9 cellular contexts compared by ENCODE assay signal in the genomic region with DNA sequence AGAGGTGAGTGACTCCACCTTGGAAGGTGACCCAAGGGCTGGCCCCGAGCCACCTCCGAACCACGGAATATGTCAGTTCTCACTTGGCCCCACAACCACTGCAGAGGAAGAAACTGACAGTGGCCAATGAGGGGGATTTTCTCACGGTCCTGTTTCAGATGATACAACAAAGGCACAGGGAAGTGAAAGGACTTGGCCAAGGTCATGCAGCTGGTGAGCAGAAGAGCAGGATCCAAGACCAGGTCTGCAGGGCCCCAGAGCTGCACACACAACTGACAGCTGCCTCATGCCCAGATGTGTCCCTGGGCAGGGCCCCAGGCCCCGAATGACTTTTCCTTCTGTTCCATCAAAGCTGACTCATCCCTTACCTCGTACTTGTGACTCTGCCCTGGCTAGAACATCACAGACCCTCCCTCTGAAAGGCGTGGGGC. TPM values are rescaled to one million over a fixed set of nuclear protein-coding genes. Genes with fewer than 3 reads are reported as not detected.
DNase-seq lines count a peak whose midpoint lies in the region; ATAC-seq, FAIRE-seq and TF ChIP-seq lines count a peak whose summit lies in the region.
"Had no signal": no experiment of that assay in that cellular context is flagged by ENCODE, and none has a peak within 500 bp of the region (broad histone marks: within the 10 kb centered on the region; RNA-seq: fewer than 3 reads in every experiment).

No MANE protein-coding gene starts in this region.

- H3K4me2 ChIP-seq in A549: peak overlapping the region; percentile 80

- TF ChIP-seq POLR2A in A549 (IDR thresholded peaks at IDR 0.05; ENCODE audit: low read length): no peak

- no peak for TF ChIP-seq EP300 in A549 (IDR thresholded peaks at IDR 0.05)

- CTCF ChIA-PET in A549 (lab: Yijun Ruan, JAX): interaction anchor here (0.8 to 17.8 kb wide), 5 partner anchors 8 to 72 kb away, joined by 3 to 201 read pairs (median 4); no protein-coding TSS in a partner anchor

- TF ChIP-seq RAD21 in A549 (conservative IDR thresholded peaks at IDR 0.05 in 1 of 2, IDR thresholded peaks at IDR 0.05 in 1 of 2): no peak

- FAIRE-seq in A549 (lab: Jason Lieb, UNC): no peak

- DNase-seq in A549 (ENCODE audit: low read depth in 1 of 2, low spot score in 1 of 2) (no peak), GM19240 (ENCODE audit: insufficient read length, low spot score) (peak; percentile 80), epithelial cell of prostate (ENCODE audit: low read depth, low spot score) (no peak), DMS79 treated with DMSO at 0.1 percent for 48 hours (lab: John Stamatoyannopoulos, UW) (no peak), T1000 (lab: John Stamatoyannopoulos, UW) (no peak), NCI-H345 (lab: John Stamatoyannopoulos, UW) (no peak)
- no peak for DNase-seq in stimulated activated CD4-positive, alpha-beta T cell treated with anti-CD3 and anti-CD28 coated beads, Interleukin-4, amount 100 ng/mL, for 1 hour
- DNase-seq: left cardiac atrium had no signal

- H3K9me3 ChIP-seq in A549: no peaks in the 10 kb centered on the region

- no peak overlapping the region for H3K4me3 ChIP-seq in A549

- peaks cover 50% of the 10 kb centered on the region for H3K4me1 ChIP-seq in A549

- H3K27ac ChIP-seq in A549 (peak overlapping the region; percentile 87 to 93), epithelial cell of prostate (peak overlapping the region; percentile 95)

- POLR2A ChIA-PET in A549 (lab: Yijun Ruan, JAX): no interaction called here

- no peak for TF ChIP-seq CTCF in A549 (IDR thresholded peaks at IDR 0.05)

- ATAC-seq in A549 (no peak), HG03439 (IDR thresholded peaks at IDR 0.05; ENCODE audit: unreplicated experiment) (peak; percentile 57)

- WGBS in A549 (ENCODE audit: missing lambda C conversion rate): 53% methylated on average over 7 of the region's 7 CpGs

TF ChIP-seq in A549, 52 proteins besides CTCF, POLR2A, EP300 and RAD21:
- no peak for TF ChIP-seq RARB (CRISPR knock-in tag; IDR thresholded peaks at IDR 0.05)
- TF ChIP-seq USF2 (IDR thresholded peaks at IDR 0.05): no peak
- no peak for TF ChIP-seq EHF (CRISPR knock-in tag; IDR thresholded peaks at IDR 0.05)
- TF ChIP-seq NFE2L2 (conservative IDR thresholded peaks at IDR 0.05; ENCODE audit: low read length): no peak
- TF ChIP-seq, protein P1, sequence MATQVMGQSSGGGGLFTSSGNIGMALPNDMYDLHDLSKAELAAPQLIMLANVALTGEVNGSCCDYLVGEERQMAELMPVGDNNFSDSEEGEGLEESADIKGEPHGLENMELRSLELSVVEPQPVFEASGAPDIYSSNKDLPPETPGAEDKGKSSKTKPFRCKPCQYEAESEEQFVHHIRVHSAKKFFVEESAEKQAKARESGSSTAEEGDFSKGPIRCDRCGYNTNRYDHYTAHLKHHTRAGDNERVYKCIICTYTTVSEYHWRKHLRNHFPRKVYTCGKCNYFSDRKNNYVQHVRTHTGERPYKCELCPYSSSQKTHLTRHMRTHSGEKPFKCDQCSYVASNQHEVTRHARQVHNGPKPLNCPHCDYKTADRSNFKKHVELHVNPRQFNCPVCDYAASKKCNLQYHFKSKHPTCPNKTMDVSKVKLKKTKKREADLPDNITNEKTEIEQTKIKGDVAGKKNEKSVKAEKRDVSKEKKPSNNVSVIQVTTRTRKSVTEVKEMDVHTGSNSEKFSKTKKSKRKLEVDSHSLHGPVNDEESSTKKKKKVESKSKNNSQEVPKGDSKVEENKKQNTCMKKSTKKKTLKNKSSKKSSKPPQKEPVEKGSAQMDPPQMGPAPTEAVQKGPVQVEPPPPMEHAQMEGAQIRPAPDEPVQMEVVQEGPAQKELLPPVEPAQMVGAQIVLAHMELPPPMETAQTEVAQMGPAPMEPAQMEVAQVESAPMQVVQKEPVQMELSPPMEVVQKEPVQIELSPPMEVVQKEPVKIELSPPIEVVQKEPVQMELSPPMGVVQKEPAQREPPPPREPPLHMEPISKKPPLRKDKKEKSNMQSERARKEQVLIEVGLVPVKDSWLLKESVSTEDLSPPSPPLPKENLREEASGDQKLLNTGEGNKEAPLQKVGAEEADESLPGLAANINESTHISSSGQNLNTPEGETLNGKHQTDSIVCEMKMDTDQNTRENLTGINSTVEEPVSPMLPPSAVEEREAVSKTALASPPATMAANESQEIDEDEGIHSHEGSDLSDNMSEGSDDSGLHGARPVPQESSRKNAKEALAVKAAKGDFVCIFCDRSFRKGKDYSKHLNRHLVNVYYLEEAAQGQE (IDR thresholded peaks at IDR 0.05): no peak
- no peak for TF ChIP-seq ZFP36 (IDR thresholded peaks at IDR 0.05; ENCODE audit: borderline replicate concordance, partially characterized antibody)
- no peak for TF ChIP-seq ZNF302 (CRISPR knock-in tag; IDR thresholded peaks at IDR 0.05)
- TF ChIP-seq BHLHE40 (IDR thresholded peaks at IDR 0.05; ENCODE audit: low read depth, low read length): no peak
- TF ChIP-seq MAFK (IDR thresholded peaks at IDR 0.05; ENCODE audit: partially characterized antibody): no peak
- TF ChIP-seq RCOR1 (IDR thresholded peaks at IDR 0.05; ENCODE audit: low read depth, low read length): no peak
- no peak for TF ChIP-seq JUNB (IDR thresholded peaks at IDR 0.05)
- no peak for TF ChIP-seq CEBPB (IDR thresholded peaks at IDR 0.05)
- no peak for TF ChIP-seq HOXB13 (CRISPR knock-in tag; IDR thresholded peaks at IDR 0.05; ENCODE audit: low read depth)

RNA-seq across cellular contexts. Expression of gene EVA1B, which starts 25.8 kb away (rescaled TPM):
- polyA plus RNA-seq in A549 (2011; rRNA removed) (2.0 and 2.9 TPM in 2 replicates), A549 (2017; fragmentation: RNase III; extraction: RNeasy Plus Mini Kit Qiagen cat#74134 plus additional on column Dnase treatment) (7.5 to 10.8 TPM (median 8.5 TPM) in 3 replicates)
- 11.5 and 19.9 TPM in 2 replicates for polyA plus RNA-seq in A549 (2012; cell fraction: cytosol; rRNA removed)
- 8.9 and 13.1 TPM in 2 replicates for polyA plus RNA-seq in A549 (2012; cell fraction: nucleus; rRNA removed)
- polyA minus RNA-seq in A549 (2011; rRNA and poly(A)+ RNA removed): 0.58 and 1.2 TPM in 2 replicates

RNA-seq across cellular contexts. Expression of gene STK40, which starts 36.5 kb away (rescaled TPM):
- polyA plus RNA-seq in A549 (2011; rRNA removed) (8.9 and 10.5 TPM in 2 replicates), A549 (2017; fragmentation: RNase III; extraction: RNeasy Plus Mini Kit Qiagen cat#74134 plus additional on column Dnase treatment) (6.0 to 7.6 TPM (median 6.8 TPM) in 3 replicates)
- 10.0 and 12.0 TPM in 2 replicates for polyA plus RNA-seq in A549 (2012; cell fraction: cytosol; rRNA removed)
- polyA plus RNA-seq in A549 (2012; cell fraction: nucleus; rRNA removed): 22.8 and 25.9 TPM in 2 replicates
- 12.3 and 15.2 TPM in 2 replicates for polyA minus RNA-seq in A549 (2011; rRNA and poly(A)+ RNA removed)

RNA-seq across cellular contexts. Expression of gene SH3D21, which starts 43.1 kb away (rescaled TPM):
- polyA plus RNA-seq in A549 (2011; rRNA removed): 0.41 and 0.53 TPM in 2 replicates
- 0.42 and 0.45 TPM in 2 replicates for polyA plus RNA-seq in A549 (2012; cell fraction: cytosol; rRNA removed)
- polyA plus RNA-seq in A549 (2012; cell fraction: nucleus; rRNA removed): 3.7 and 4.1 TPM in 2 replicates
- polyA plus RNA-seq in A549 (2017; fragmentation: RNase III; extraction: RNeasy Plus Mini Kit Qiagen cat#74134 plus additional on column Dnase treatment): 1.1 to 1.6 TPM (median 1.4 TPM) in 3 replicates
- 0.34 and 0.45 TPM in 2 replicates for polyA minus RNA-seq in A549 (2011; rRNA and poly(A)+ RNA removed)

RNA-seq across cellular contexts. Expression of gene LSM10, which starts 48.5 kb away (rescaled TPM):
- 44.3 and 54.9 TPM in 2 replicates for polyA plus RNA-seq in A549 (2011; rRNA removed)
- 107 and 112 TPM in 2 replicates for polyA plus RNA-seq in A549 (2012; cell fraction: cytosol; rRNA removed)
- polyA plus RNA-seq in A549 (2012; cell fraction: nucleus; rRNA removed): 43.2 and 51.7 TPM in 2 replicates
- 40.3 to 43.3 TPM (median 40.7 TPM) in 3 replicates for polyA plus RNA-seq in A549 (2017; fragmentation: RNase III; extraction: RNeasy Plus Mini Kit Qiagen cat#74134 plus additional on column Dnase treatment)
- polyA minus RNA-seq in A549 (2011; rRNA and poly(A)+ RNA removed): 30.2 and 39.9 TPM in 2 replicates
